In genomic region chr11:35082322-35083180, GRCh38 we compare ENCODE assay signal across 7 cellular contexts. TPM values are rescaled to one million over a fixed set of nuclear protein-coding genes. Genes with fewer than 3 reads are reported as not detected.
DNase-seq lines count a peak whose midpoint lies in the region; ATAC-seq and TF ChIP-seq lines count a peak whose summit lies in the region.

No MANE protein-coding gene starts in this region.

- H3K27me3 ChIP-seq in Panc1 (ENCODE audit: control insufficient read depth, insufficient read depth, low read length) = no peaks in the 10 kb centered on the region
- no peaks in the 10 kb centered on the region for H3K27me3 ChIP-seq in gastrocnemius medialis

- H3K27ac ChIP-seq in Panc1 (ENCODE audit: low read length) (peak overlapping the region; percentile 98), gastrocnemius medialis (peak overlapping the region in 3 of 4 donors; percentile 0 to 51 (median 6))

- intact Hi-C loops in Panc1 (cut with micrococcal nuclease; ENCODE audit: unreplicated experiment) (loop anchor here (5.0 kb wide), 2 partner anchors 60 to 70 kb away; no protein-coding TSS in a partner anchor), gastrocnemius medialis (cut with DNase I; ENCODE audit: low total_unique reads) (no loop called here)

- peaks cover 3% of the 10 kb centered on the region; the same call in 1 of the 2 replicates for H3K9me3 ChIP-seq in Panc1 (ENCODE audit: control insufficient read depth, insufficient read depth, low read depth, low read length)
- H3K9me3 ChIP-seq in gastrocnemius medialis = no peaks in the 10 kb centered on the region

- H3K4me1 ChIP-seq in Panc1 (ENCODE audit: control insufficient read depth, insufficient read depth, low read length) (peaks cover 61% of the 10 kb centered on the region), gastrocnemius medialis (peaks cover 18 to 19% of the 10 kb centered on the region in 2 donors)

- CTCF ChIA-PET in Panc1 (lab: Charles Lee) = interaction anchor here (0.5 kb wide), 1 partner anchor 179 kb away, joined by 3 read pairs; no protein-coding TSS in a partner anchor

- ATAC-seq in GM18870 (IDR thresholded peaks at IDR 0.05; ENCODE audit: unreplicated experiment) (peak; percentile 65), HG02981 (IDR thresholded peaks at IDR 0.05; ENCODE audit: unreplicated experiment) (peak; percentile 66), Panc1 (peak; percentile 83), gastrocnemius medialis (peak; percentile 37 to 69)

- no peak for TF ChIP-seq POLR2A in gastrocnemius medialis (IDR thresholded peaks at IDR 0.05)

- in situ Hi-C loops in Panc1 (cut with HindIII; ENCODE audit: low pct_unique_long_range_greater_than_20kb, low sequenced_read_pairs) (no loop called here), gastrocnemius medialis (cut with MboI; ENCODE audit: low sequenced_read_pairs in 4 of 4) (no loop called here)

- TF ChIP-seq CTCF in Panc1 (IDR thresholded peaks at IDR 0.05) (no peak), gastrocnemius medialis (IDR thresholded peaks at IDR 0.05 in 4 of 5, conservative IDR thresholded peaks at IDR 0.05 in 1 of 5) (no peak)

- DNase-seq in Panc1 (ENCODE audit: low read depth, low spot score) = peak; percentile 24
- peak; percentile 69 for DNase-seq in activated T-helper 9 cell treated with anti-CD3 and anti-CD28 coated beads, Interleukin-2, amount 50 U/mL, for 16 hours (ENCODE audit: low read depth)
- DNase-seq in glomerular visceral epithelial cell (ENCODE audit: extremely low spot score) = peak; percentile 86
- peak; percentile 27 to 45 for DNase-seq in gastrocnemius medialis
- DNase-seq in foreskin melanocyte = no peak

- H3K36me3 ChIP-seq in Panc1 (ENCODE audit: control insufficient read depth, insufficient read depth, low read length) (no peaks in the 10 kb centered on the region), gastrocnemius medialis (no peaks in the 10 kb centered on the region)

- H3K4me3 ChIP-seq in Panc1 (ENCODE audit: low read depth in 2 of 2, low read length in 2 of 2) (peak overlapping the region; percentile 11 to 36; a peak in 3 of 4 replicates), gastrocnemius medialis (no peak overlapping the region)

- no TSS peak for BruUV-seq in Panc1 (replicated peaks; lab: Mats Ljungman, UMichigan)

- POLR2A ChIA-PET in Panc1 (lab: Charles Lee) = interaction anchor here (0.9 kb wide), 1 partner anchor 57 kb away, joined by 11 read pairs; no protein-coding TSS in a partner anchor

RNA-seq across cellular contexts. Expression of gene CD44, which starts 56.4 kb away (rescaled TPM):
- total RNA-seq in Panc1 (2021; ENCODE audit: unreplicated experiment) (1,819 TPM), gastrocnemius medialis (10 to 100 TPM; 19.5 to 32.5 (median 29.2) TPM)
- polyA plus RNA-seq in Panc1 (2012; ENCODE audit: insufficient read length) = 1,270 TPM

Comparison
In these comparisons a context has a peak if more than half of its experiments do, and no peak if none do; other contexts are left out.
1. H3K4me3 ChIP-seq: peak in Panc1 (2 of 2); none in gastrocnemius medialis (0 of 4).
2. RNA of gene CD44, which starts 56.4 kb away (total RNA-seq): 1,819 TPM in Panc1 (single experiment); 19.5 to 32.5 TPM in gastrocnemius medialis; every median in the first group is over 10 times any median in the second.
3. Peak in every context shown above with its lines, with median percentiles within 50 percentile points of each other: ATAC-seq.